Comparison of ENCODE assay signal across 12 cellular contexts in genomic region chr9:73166453-73166852, GRCh38.
"Had no signal": no experiment of that assay in that cellular context is flagged by ENCODE, and none has a peak within 500 bp of the region (broad histone marks: within the 10 kb centered on the region; RNA-seq: fewer than 3 reads in every experiment).

No MANE protein-coding gene starts in this region.

- H3K27ac Mint-ChIP-seq: activated naive CD4-positive, alpha-beta T cell treated with anti-CD3 and anti-CD28 coated beads, Interleukin-2, amount 50 U/mL, for 72 hours had no signal

- H3K4me3 Mint-ChIP-seq: neural crest cell had no signal

- ATAC-seq: activated naive CD4-positive, alpha-beta T cell treated with anti-CD3 and anti-CD28 coated beads, Interleukin-2, amount 50 U/mL, for 72 hours; left ventricle myocardium superior; pancreas had no signal

- DNase-seq: activated CD4-positive, alpha-beta T cell treated with anti-CD3 and anti-CD28 coated beads for 4 hours; activated CD8-positive, alpha-beta memory T cell treated with anti-CD3 and anti-CD28 coated beads for 24 hours; aorta; colonic mucosa; effector CD4-positive, alpha-beta T cell; left ventricle myocardium superior; mesendoderm; pancreas; stimulated activated CD4-positive, alpha-beta T cell treated with anti-CD3 and anti-CD28 coated beads, Interleukin-4, amount 100 ng/mL, for 4 hours; stomach had no signal

- H3K9me3 Mint-ChIP-seq: neural crest cell had no signal
